In genomic region chr17:75587718-75588545, GRCh38 we compare ENCODE assay signal across 1 cellular context.
TF ChIP-seq lines count a peak whose summit lies in the region.

Gene MYO15B, plus strand, starts transcription at chr17:75587800. Its CDS starts 258 bp downstream, at chr17:75588058.

TF ChIP-seq in WTC11, 78 proteins besides CTCF, POLR2A, EP300 and RAD21 (continued from another document):
- TF ChIP-seq STAT6 (CRISPR knock-in tag; conservative IDR thresholded peaks at IDR 0.05; ENCODE audit: low read depth) (0 out of 2 replicates have a peak, but pooled peaks have one; percentile 74), ZNF121 (CRISPR knock-in tag; IDR thresholded peaks at IDR 0.05) (peak; percentile 26; the same call in 1 of the 2 replicates), ZNF263 (CRISPR knock-in tag; IDR thresholded peaks at IDR 0.05; ENCODE audit: low read depth) (0 out of 2 replicates have a peak, but pooled peaks have one; percentile 22), TEAD4 (CRISPR knock-in tag; IDR thresholded peaks at IDR 0.05) (no peak), ZNF423 (CRISPR knock-in tag; IDR thresholded peaks at IDR 0.05) (peak; percentile 22)
